ENCODE assay signal across 1 cellular context in the genomic region with DNA sequence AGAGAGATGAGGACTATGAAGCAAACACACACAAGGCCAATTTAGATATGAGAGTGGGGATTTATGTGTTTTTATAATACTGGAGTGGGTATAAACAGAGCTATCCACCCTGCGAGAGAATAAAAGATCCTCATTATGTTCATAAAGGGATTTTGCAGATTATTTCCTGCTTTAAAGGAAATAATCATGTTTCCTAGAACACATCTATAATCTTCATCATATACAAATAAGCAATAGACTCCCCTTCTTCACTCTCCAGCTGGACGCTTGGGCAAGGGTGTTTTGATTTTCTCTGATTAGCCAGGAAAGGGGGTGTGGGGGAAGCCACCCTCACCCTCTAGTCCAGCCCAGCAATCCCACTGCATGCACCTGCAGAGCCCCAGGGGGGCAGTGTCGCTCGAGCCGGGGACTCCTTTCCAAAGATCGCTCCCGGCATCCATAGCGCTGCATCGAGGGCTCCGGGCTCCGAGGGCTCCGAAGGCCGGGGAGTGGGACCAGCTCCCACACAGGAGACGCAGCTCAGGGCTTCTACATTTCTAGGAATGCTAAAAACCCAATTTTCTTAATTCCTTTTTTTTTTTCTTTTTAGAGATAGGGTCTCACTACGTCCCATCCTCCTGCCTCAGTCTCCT.
TF ChIP-seq lines count a peak whose summit lies in the region.

No MANE protein-coding gene starts in this region.

TF ChIP-seq in GM23338, 12 proteins besides CTCF, POLR2A, EP300 and RAD21 (continued from another document):
- TF ChIP-seq, protein P1, sequence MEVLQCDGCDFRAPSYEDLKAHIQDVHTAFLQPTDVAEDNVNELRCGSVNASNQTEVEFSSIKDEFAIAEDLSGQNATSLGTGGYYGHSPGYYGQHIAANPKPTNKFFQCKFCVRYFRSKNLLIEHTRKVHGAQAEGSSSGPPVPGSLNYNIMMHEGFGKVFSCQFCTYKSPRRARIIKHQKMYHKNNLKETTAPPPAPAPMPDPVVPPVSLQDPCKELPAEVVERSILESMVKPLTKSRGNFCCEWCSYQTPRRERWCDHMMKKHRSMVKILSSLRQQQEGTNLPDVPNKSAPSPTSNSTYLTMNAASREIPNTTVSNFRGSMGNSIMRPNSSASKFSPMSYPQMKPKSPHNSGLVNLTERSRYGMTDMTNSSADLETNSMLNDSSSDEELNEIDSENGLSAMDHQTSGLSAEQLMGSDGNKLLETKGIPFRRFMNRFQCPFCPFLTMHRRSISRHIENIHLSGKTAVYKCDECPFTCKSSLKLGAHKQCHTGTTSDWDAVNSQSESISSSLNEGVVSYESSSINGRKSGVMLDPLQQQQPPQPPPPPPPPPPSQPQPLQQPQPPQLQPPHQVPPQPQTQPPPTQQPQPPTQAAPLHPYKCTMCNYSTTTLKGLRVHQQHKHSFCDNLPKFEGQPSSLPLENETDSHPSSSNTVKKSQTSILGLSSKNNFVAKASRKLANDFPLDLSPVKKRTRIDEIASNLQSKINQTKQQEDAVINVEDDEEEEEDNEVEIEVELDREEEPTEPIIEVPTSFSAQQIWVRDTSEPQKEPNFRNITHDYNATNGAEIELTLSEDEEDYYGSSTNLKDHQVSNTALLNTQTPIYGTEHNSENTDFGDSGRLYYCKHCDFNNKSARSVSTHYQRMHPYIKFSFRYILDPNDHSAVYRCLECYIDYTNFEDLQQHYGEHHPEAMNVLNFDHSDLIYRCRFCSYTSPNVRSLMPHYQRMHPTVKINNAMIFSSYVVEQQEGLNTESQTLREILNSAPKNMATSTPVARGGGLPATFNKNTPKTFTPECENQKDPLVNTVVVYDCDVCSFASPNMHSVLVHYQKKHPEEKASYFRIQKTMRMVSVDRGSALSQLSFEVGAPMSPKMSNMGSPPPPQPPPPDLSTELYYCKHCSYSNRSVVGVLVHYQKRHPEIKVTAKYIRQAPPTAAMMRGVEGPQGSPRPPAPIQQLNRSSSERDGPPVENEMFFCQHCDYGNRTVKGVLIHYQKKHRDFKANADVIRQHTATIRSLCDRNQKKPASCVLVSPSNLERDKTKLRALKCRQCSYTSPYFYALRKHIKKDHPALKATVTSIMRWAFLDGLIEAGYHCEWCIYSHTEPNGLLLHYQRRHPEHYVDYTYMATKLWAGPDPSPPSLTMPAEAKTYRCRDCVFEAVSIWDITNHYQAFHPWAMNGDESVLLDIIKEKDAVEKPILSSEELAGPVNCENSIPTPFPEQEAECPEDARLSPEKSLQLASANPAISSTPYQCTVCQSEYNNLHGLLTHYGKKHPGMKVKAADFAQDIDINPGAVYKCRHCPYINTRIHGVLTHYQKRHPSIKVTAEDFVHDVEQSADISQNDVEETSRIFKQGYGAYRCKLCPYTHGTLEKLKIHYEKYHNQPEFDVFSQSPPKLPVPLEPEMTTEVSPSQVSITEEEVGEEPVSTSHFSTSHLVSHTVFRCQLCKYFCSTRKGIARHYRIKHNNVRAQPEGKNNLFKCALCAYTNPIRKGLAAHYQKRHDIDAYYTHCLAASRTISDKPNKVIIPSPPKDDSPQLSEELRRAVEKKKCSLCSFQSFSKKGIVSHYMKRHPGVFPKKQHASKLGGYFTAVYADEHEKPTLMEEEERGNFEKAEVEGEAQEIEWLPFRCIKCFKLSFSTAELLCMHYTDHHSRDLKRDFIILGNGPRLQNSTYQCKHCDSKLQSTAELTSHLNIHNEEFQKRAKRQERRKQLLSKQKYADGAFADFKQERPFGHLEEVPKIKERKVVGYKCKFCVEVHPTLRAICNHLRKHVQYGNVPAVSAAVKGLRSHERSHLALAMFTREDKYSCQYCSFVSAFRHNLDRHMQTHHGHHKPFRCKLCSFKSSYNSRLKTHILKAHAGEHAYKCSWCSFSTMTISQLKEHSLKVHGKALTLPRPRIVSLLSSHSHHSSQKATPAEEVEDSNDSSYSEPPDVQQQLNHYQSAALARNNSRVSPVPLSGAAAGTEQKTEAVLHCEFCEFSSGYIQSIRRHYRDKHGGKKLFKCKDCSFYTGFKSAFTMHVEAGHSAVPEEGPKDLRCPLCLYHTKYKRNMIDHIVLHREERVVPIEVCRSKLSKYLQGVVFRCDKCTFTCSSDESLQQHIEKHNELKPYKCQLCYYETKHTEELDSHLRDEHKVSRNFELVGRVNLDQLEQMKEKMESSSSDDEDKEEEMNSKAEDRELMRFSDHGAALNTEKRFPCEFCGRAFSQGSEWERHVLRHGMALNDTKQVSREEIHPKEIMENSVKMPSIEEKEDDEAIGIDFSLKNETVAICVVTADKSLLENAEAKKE (CRISPR knock-in tag; IDR thresholded peaks at IDR 0.05), result no peak
- TF ChIP-seq ZNF331 (CRISPR knock-in tag; IDR thresholded peaks at IDR 0.05; ENCODE audit: low read depth) (no peak), STAT1 (IDR thresholded peaks at IDR 0.05; ENCODE audit: unreplicated experiment) (no peak), EZH2phosphoT487 (IDR thresholded peaks at IDR 0.05; ENCODE audit: unreplicated experiment) (no peak), JUNB (IDR thresholded peaks at IDR 0.05; ENCODE audit: unreplicated experiment) (no peak), NANOG (IDR thresholded peaks at IDR 0.05; ENCODE audit: borderline replicate concordance) (no peak), EZH2 (IDR thresholded peaks at IDR 0.05; ENCODE audit: low read depth, unreplicated experiment) (no peak), POLR2AphosphoS5 (IDR thresholded peaks at IDR 0.05; ENCODE audit: low read depth) (no peak)
- TF ChIP-seq, protein P2, sequence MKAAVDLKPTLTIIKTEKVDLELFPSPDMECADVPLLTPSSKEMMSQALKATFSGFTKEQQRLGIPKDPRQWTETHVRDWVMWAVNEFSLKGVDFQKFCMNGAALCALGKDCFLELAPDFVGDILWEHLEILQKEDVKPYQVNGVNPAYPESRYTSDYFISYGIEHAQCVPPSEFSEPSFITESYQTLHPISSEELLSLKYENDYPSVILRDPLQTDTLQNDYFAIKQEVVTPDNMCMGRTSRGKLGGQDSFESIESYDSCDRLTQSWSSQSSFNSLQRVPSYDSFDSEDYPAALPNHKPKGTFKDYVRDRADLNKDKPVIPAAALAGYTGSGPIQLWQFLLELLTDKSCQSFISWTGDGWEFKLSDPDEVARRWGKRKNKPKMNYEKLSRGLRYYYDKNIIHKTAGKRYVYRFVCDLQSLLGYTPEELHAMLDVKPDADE (IDR thresholded peaks at IDR 0.05), result no peak
